In the genomic region with DNA sequence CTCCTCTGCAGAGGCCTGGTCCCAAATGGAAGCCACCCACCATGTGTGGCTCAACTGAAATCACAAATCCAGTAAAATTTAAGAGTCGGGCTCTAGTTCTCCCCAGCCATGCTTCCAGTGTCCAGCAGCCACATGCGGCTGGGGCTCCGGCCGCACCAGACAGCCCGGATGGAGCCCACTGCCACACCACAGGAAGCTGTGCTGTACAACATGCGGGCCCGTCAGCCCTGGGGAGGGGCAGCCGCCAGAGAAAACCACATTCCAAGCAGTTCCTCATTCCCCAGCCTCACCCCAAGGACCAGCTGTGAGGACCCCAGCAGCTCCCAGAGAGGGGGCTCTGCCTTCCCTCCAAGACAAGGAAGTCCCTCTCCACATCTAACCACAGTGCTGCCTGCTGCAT, we compare ENCODE assay signal across 15 cellular contexts.
DNase-seq lines count a peak whose midpoint lies in the region; ATAC-seq and TF ChIP-seq lines count a peak whose summit lies in the region.
"Had no signal": no experiment of that assay in that cellular context is flagged by ENCODE, and none has a peak within 500 bp of the region (broad histone marks: within the 10 kb centered on the region; RNA-seq: fewer than 3 reads in every experiment).

No MANE protein-coding gene starts in this region.

- ATAC-seq in left ventricle myocardium superior (peak; percentile 4), GM18873 (IDR thresholded peaks at IDR 0.05; ENCODE audit: low FRiP score, unreplicated experiment) (no peak), GM21723 (IDR thresholded peaks at IDR 0.05; ENCODE audit: unreplicated experiment) (no peak)

- no peak overlapping the region for H3K9ac ChIP-seq in rectal smooth muscle tissue (ENCODE audit: low read length)

- TF ChIP-seq CTCF in CD14-positive monocyte (IDR thresholded peaks at IDR 0.05) = no peak

- H3K27me3 Mint-ChIP-seq in CD14-positive monocyte (ENCODE audit: low read depth in 3 of 3) = peaks cover 0 to 9% (median 0%) of the 10 kb centered on the region in 3 donors

- DNase-seq in CD14-positive monocyte (ENCODE audit: low spot score) (peak; percentile 75), astrocyte of the hippocampus (ENCODE audit: low read depth, low spot score) (peak; percentile 41), left ventricle myocardium superior (peak; percentile 65), NCI-H2171 (lab: John Stamatoyannopoulos, UW) (no peak), HEK293T (ENCODE audit: extremely low spot score) (no peak)
- DNase-seq: activated CD8-positive, alpha-beta memory T cell treated with anti-CD3 and anti-CD28 coated beads, Interleukin-2, amount 50 U/mL, for 4 hours; activated naive CD4-positive, alpha-beta T cell treated with anti-CD3 and anti-CD28 coated beads for 36 hours; central memory CD4-positive, alpha-beta T cell; RPMI8226; stimulated activated CD8-positive, alpha-beta memory T cell treated with anti-CD3 and anti-CD28 coated beads, Interleukin-4, amount 100 ng/mL, for 48 hours; thyroid gland had no signal

- no peaks in the 10 kb centered on the region for H3K9me3 Mint-ChIP-seq in CD14-positive monocyte

- H3K4me1 ChIP-seq in rectal smooth muscle tissue (ENCODE audit: control insufficient read depth, insufficient read depth, low read length) = peaks cover 21% of the 10 kb centered on the region
- H3K4me1 ChIP-seq: prostate gland had no signal

- intact Hi-C loops in CD14-positive monocyte (cut with micrococcal nuclease) = no loop called here
- intact Hi-C loops in left ventricle myocardium superior (cut with micrococcal nuclease) = no loop called here

- peak overlapping the region; percentile 16 to 46 for H3K4me3 Mint-ChIP-seq in CD14-positive monocyte
- H3K4me3 Mint-ChIP-seq: activated naive CD4-positive, alpha-beta T cell treated with anti-CD3 and anti-CD28 coated beads for 36 hours had no signal

- peak overlapping the region; percentile 13 to 88 (median 56) for H3K27ac Mint-ChIP-seq in CD14-positive monocyte
- H3K27ac Mint-ChIP-seq: activated naive CD4-positive, alpha-beta T cell treated with anti-CD3 and anti-CD28 coated beads for 36 hours had no signal

- H3K4me1 Mint-ChIP-seq in CD14-positive monocyte = peaks cover 29% of the 10 kb centered on the region

- peak overlapping the region; percentile 30 for H3K27ac ChIP-seq in rectal smooth muscle tissue (ENCODE audit: low read depth, low read length)
- H3K27ac ChIP-seq: thyroid gland had no signal

- peaks cover 51 to 52% of the 10 kb centered on the region in 2 donors for H3K36me3 Mint-ChIP-seq in CD14-positive monocyte

- H3K4me3 ChIP-seq in rectal smooth muscle tissue (ENCODE audit: low read length) = no peak overlapping the region
- H3K4me3 ChIP-seq: prostate gland, thyroid gland had no signal

- no peaks in the 10 kb centered on the region for H3K27me3 ChIP-seq in rectal smooth muscle tissue (ENCODE audit: control insufficient read depth, insufficient read depth, low read length)
- H3K27me3 ChIP-seq: thyroid gland had no signal

- POLR2A ChIA-PET in HEK293T (lab: Yijun Ruan, JAX) = no interaction called here

- CTCF ChIA-PET in HEK293T (lab: Yijun Ruan, JAX) = no interaction called here

- peaks cover 20% of the 10 kb centered on the region for H3K36me3 ChIP-seq in rectal smooth muscle tissue (ENCODE audit: control insufficient read depth, insufficient read depth, low read length)

TF ChIP-seq in HEK293T, 16 proteins besides CTCF, POLR2A, EP300 and RAD21:
- TF ChIP-seq FOXA1 (IDR thresholded peaks at IDR 0.05) (no peak), L3MBTL2 (conservative IDR thresholded peaks at IDR 0.05) (no peak), ZNF384 (IDR thresholded peaks at IDR 0.05) (no peak), NFRKB (IDR thresholded peaks at IDR 0.05) (no peak), ELF4 (IDR thresholded peaks at IDR 0.05) (no peak), FOXK2 (IDR thresholded peaks at IDR 0.05) (no peak), LEF1 (IDR thresholded peaks at IDR 0.05; ENCODE audit: borderline replicate concordance) (no peak), FOXM1 (IDR thresholded peaks at IDR 0.05; ENCODE audit: borderline replicate concordance) (no peak), SUZ12 (IDR thresholded peaks at IDR 0.05) (no peak), TARDBP (IDR thresholded peaks at IDR 0.05) (no peak), ARNT (IDR thresholded peaks at IDR 0.05) (no peak)
- TF ChIP-seq, protein P1, sequence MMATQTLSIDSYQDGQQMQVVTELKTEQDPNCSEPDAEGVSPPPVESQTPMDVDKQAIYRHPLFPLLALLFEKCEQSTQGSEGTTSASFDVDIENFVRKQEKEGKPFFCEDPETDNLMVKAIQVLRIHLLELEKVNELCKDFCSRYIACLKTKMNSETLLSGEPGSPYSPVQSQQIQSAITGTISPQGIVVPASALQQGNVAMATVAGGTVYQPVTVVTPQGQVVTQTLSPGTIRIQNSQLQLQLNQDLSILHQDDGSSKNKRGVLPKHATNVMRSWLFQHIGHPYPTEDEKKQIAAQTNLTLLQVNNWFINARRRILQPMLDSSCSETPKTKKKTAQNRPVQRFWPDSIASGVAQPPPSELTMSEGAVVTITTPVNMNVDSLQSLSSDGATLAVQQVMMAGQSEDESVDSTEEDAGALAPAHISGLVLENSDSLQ (IDR thresholded peaks at IDR 0.05) = no peak
TF ChIP-seq in HEK293T: peak in this region for 0.

Comparison
In these comparisons a context has a peak if more than half of its experiments do, and no peak if none do; other contexts are left out.
1. DNase-seq: peak in CD14-positive monocyte (single experiment), astrocyte of the hippocampus (single experiment) and left ventricle myocardium superior (single experiment); none in NCI-H2171 (single experiment) and HEK293T (single experiment).